ENCODE assay signal across 11 cellular contexts in the genomic region with DNA sequence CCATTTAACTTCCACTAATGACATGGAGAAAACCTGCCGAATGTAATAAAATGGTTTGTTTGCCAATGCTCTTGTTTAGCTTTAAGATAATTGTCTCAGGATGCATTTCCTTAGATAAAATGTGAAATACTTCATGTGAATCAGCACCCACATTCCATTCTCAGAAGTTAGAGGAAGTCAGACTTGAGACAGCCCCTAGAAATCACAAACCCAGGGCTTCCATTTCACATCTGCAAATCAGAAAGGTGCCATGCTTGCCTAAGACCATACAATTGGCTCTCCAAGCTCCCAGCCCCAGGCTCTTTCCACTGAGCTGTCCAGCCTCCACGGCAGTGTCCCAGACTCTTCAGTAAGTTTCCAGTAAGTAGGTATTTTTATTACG. TPM values are rescaled to one million over a fixed set of nuclear protein-coding genes. Genes with fewer than 3 reads are reported as not detected.
DNase-seq lines count a peak whose midpoint lies in the region; FAIRE-seq and TF ChIP-seq lines count a peak whose summit lies in the region.
"Had no signal": no experiment of that assay in that cellular context is flagged by ENCODE, and none has a peak within 500 bp of the region (broad histone marks: within the 10 kb centered on the region; RNA-seq: fewer than 3 reads in every experiment).

No MANE protein-coding gene starts in this region.

- H3K27ac ChIP-seq in 22Rv1 (peak overlapping the region; percentile 52), kidney (ENCODE audit: low read depth in 2 of 2, low read length in 2 of 2) (peak overlapping the region; percentile 53 to 78)
- H3K27ac ChIP-seq: SJCRH30 had no signal

- H3K27me3 Mint-ChIP-seq in activated T-helper 2 cell treated with anti-CD3 and anti-CD28 coated beads, Interferon-gamma antibody, Interleukin-2, Interleukin-4, amounts not matched to agents 10 μg/mL and 5 μg/mL and 100 μg/mL, durations not matched to agents 14 hours and 24 hours and 36 hours (ENCODE audit: low read depth), result no peaks in the 10 kb centered on the region
- H3K27me3 Mint-ChIP-seq: brain had no signal

- intact Hi-C loops in activated T-helper 2 cell treated with anti-CD3 and anti-CD28 coated beads, Interferon-gamma antibody, Interleukin-2, Interleukin-4, amounts not matched to agents 10 μg/mL and 5 μg/mL and 100 μg/mL, durations not matched to agents 14 hours and 24 hours and 36 hours (cut with micrococcal nuclease), result no loop called here
- intact Hi-C loops in kidney (cut with DNase I), result no loop called here

- FAIRE-seq in kidney (lab: Jason Lieb, UNC), result no peak

- H3K4me1 Mint-ChIP-seq in activated T-helper 2 cell treated with anti-CD3 and anti-CD28 coated beads, Interferon-gamma antibody, Interleukin-2, Interleukin-4, amounts not matched to agents 10 μg/mL and 5 μg/mL and 100 μg/mL, durations not matched to agents 14 hours and 24 hours and 36 hours (ENCODE audit: low read depth), result peaks cover 21% of the 10 kb centered on the region

- no peaks in the 10 kb centered on the region for H3K9me3 ChIP-seq in kidney (ENCODE audit: control insufficient read depth in 1 of 2, low read length in 2 of 2)
- H3K9me3 ChIP-seq: SJCRH30 had no signal

- H3K27ac Mint-ChIP-seq in activated T-helper 2 cell treated with anti-CD3 and anti-CD28 coated beads, Interferon-gamma antibody, Interleukin-2, Interleukin-4, amounts not matched to agents 10 μg/mL and 5 μg/mL and 100 μg/mL, durations not matched to agents 14 hours and 24 hours and 36 hours, result no peak overlapping the region

- peaks cover 7 to 8% of the 10 kb centered on the region in 2 donors for H3K4me1 ChIP-seq in kidney (ENCODE audit: control insufficient read depth in 1 of 2, insufficient read depth in 1 of 2, low read depth in 1 of 2, low read length in 2 of 2)
- H3K4me1 ChIP-seq: SJCRH30 had no signal

- H3K36me3 Mint-ChIP-seq in activated T-helper 2 cell treated with anti-CD3 and anti-CD28 coated beads, Interferon-gamma antibody, Interleukin-2, Interleukin-4, amounts not matched to agents 10 μg/mL and 5 μg/mL and 100 μg/mL, durations not matched to agents 14 hours and 24 hours and 36 hours (ENCODE audit: low read depth), result peaks cover 33% of the 10 kb centered on the region

- peak overlapping the region; percentile 13 for H3K4me3 Mint-ChIP-seq in activated T-helper 2 cell treated with anti-CD3 and anti-CD28 coated beads, Interferon-gamma antibody, Interleukin-2, Interleukin-4, amounts not matched to agents 10 μg/mL and 5 μg/mL and 100 μg/mL, durations not matched to agents 14 hours and 24 hours and 36 hours (ENCODE audit: low read depth)
- H3K4me3 Mint-ChIP-seq: brain had no signal

- peak; percentile 84 for DNase-seq in EL
- no peak for DNase-seq in activated T-helper 2 cell treated with anti-CD3 and anti-CD28 coated beads, Interferon-gamma antibody, Interleukin-2, Interleukin-4, amounts not matched to agents 10 μg/mL and 5 μg/mL and 100 μg/mL, durations not matched to agents 14 hours and 24 hours and 36 hours (ENCODE audit: low spot score)
- DNase-seq in kidney, result no peak
- DNase-seq in stimulated activated CD4-positive, alpha-beta T cell treated with anti-CD3 and anti-CD28 coated beads, Interleukin-4, amount 100 ng/mL, for 1 hour, result no peak
- DNase-seq in NCI-H2029 (lab: John Stamatoyannopoulos, UW), result no peak
- no peak for DNase-seq in stimulated activated CD4-positive, alpha-beta T cell treated with anti-CD3 and anti-CD28 coated beads, Interleukin-15, amount 100 ng/mL, for 24 hours
- DNase-seq in activated naive CD4-positive, alpha-beta T cell treated with anti-CD3 and anti-CD28 coated beads, Interleukin-2, amount 50 U/mL, for 16 hours, result no peak
- DNase-seq: Calu3, SJCRH30 had no signal

- no peaks in the 10 kb centered on the region for H3K9me3 Mint-ChIP-seq in activated T-helper 2 cell treated with anti-CD3 and anti-CD28 coated beads, Interferon-gamma antibody, Interleukin-2, Interleukin-4, amounts not matched to agents 10 μg/mL and 5 μg/mL and 100 μg/mL, durations not matched to agents 14 hours and 24 hours and 36 hours

- H3K36me3 ChIP-seq in kidney (ENCODE audit: control insufficient read depth in 1 of 2, insufficient read depth in 2 of 2, low read length in 2 of 2), result peaks cover under 1 to 6% of the 10 kb centered on the region in 2 donors

- no peak overlapping the region for H3K9ac ChIP-seq in kidney (ENCODE audit: low read length in 2 of 2)

- TF ChIP-seq CTCF in 22Rv1 (IDR thresholded peaks at IDR 0.05) (no peak), kidney (IDR thresholded peaks at IDR 0.05; ENCODE audit: borderline replicate concordance, extremely low read depth, insufficient read depth) (no peak)

- H3K4me3 ChIP-seq in kidney (ENCODE audit: low read length in 2 of 2), result no peak overlapping the region
- H3K4me3 ChIP-seq: SJCRH30 had no signal

RNA-seq across cellular contexts. Expression of a gene that starts 35.6 kb away (rescaled TPM):
- total RNA-seq in activated T-helper 2 cell treated with anti-CD3 and anti-CD28 coated beads, Interferon-gamma antibody, Interleukin-2, Interleukin-4, amounts not matched to agents 10 μg/mL and 5 μg/mL and 100 μg/mL, durations not matched to agents 14 hours and 24 hours and 36 hours, result 20.2 and 23.8 TPM in 2 replicates
- total RNA-seq in kidney, result 6.9 TPM
- polyA plus RNA-seq in kidney (ENCODE audit: insufficient read depth, low read depth, low replicate concordance), result 6.1 TPM
